9 cellular contexts compared by ENCODE assay signal in genomic region chr12:85951823-85952222, GRCh38.
DNase-seq lines count a peak whose midpoint lies in the region; ATAC-seq and TF ChIP-seq lines count a peak whose summit lies in the region.
"Had no signal": no experiment of that assay in that cellular context is flagged by ENCODE, and none has a peak within 500 bp of the region (broad histone marks: within the 10 kb centered on the region; RNA-seq: fewer than 3 reads in every experiment).

No MANE protein-coding gene starts in this region.

- DNase-seq in ACHN (peak; percentile 59), HFFc6 (no peak), RKO (ENCODE audit: low spot score) (peak; percentile 52), fibroblast of the conjunctiva (ENCODE audit: low read depth) (peak; percentile 4), AG20443 (ENCODE audit: low spot score) (no peak)
- DNase-seq in activated CD8-positive, alpha-beta memory T cell treated with anti-CD3 and anti-CD28 coated beads for 24 hours, result no peak
- DNase-seq in naive thymus-derived CD8-positive, alpha-beta T cell, result no peak
- DNase-seq: activated naive CD8-positive, alpha-beta T cell treated with anti-CD3 and anti-CD28 coated beads, Interleukin-2, amount 10 ng/mL, durations not matched to agents 7 days and 5 days had no signal

- no peaks in the 10 kb centered on the region for H3K36me3 Mint-ChIP-seq in HFFc6 (ENCODE audit: low read depth)
- H3K36me3 Mint-ChIP-seq in naive thymus-derived CD8-positive, alpha-beta T cell, result no peaks in the 10 kb centered on the region
- H3K36me3 Mint-ChIP-seq: activated naive CD8-positive, alpha-beta T cell treated with anti-CD3 and anti-CD28 coated beads, Interleukin-2, amount 10 ng/mL, durations not matched to agents 7 days and 5 days had no signal

- H3K4me3 Mint-ChIP-seq in HFFc6, result no peak overlapping the region
- H3K4me3 Mint-ChIP-seq in naive thymus-derived CD8-positive, alpha-beta T cell, result no peak overlapping the region
- H3K4me3 Mint-ChIP-seq: activated naive CD8-positive, alpha-beta T cell treated with anti-CD3 and anti-CD28 coated beads, Interleukin-2, amount 10 ng/mL, durations not matched to agents 7 days and 5 days had no signal

- peaks cover 2% of the 10 kb centered on the region; the same call in 1 of the 2 replicates for H3K27me3 Mint-ChIP-seq in HFFc6 (ENCODE audit: insufficient read depth)
- peaks cover 0 to 4% (median 0%) of the 10 kb centered on the region in 5 donors for H3K27me3 Mint-ChIP-seq in naive thymus-derived CD8-positive, alpha-beta T cell
- H3K27me3 Mint-ChIP-seq: activated naive CD8-positive, alpha-beta T cell treated with anti-CD3 and anti-CD28 coated beads, Interleukin-2, amount 10 ng/mL, durations not matched to agents 7 days and 5 days had no signal

- no peaks in the 10 kb centered on the region for H3K4me1 Mint-ChIP-seq in HFFc6 (ENCODE audit: low read depth)
- H3K4me1 Mint-ChIP-seq in naive thymus-derived CD8-positive, alpha-beta T cell, result no peaks in the 10 kb centered on the region
- H3K4me1 Mint-ChIP-seq: activated naive CD8-positive, alpha-beta T cell treated with anti-CD3 and anti-CD28 coated beads, Interleukin-2, amount 10 ng/mL, durations not matched to agents 7 days and 5 days had no signal

- POLR2A ChIA-PET in naive thymus-derived CD8-positive, alpha-beta T cell (lab: Charles Lee), result no interaction called here

- no peak for ATAC-seq in HG03097 (IDR thresholded peaks at IDR 0.05; ENCODE audit: low FRiP score, unreplicated experiment)
- ATAC-seq in naive thymus-derived CD8-positive, alpha-beta T cell, result no peak

- in situ Hi-C loops in ACHN (cut with HindIII; ENCODE audit: low pct_ligation_motif_present, low pct_unique_long_range_greater_than_20kb, low sequenced_read_pairs), result no loop called here

- H3K27ac Mint-ChIP-seq in HFFc6, result no peak overlapping the region
- H3K27ac Mint-ChIP-seq in naive thymus-derived CD8-positive, alpha-beta T cell, result no peak overlapping the region
- H3K27ac Mint-ChIP-seq: activated naive CD8-positive, alpha-beta T cell treated with anti-CD3 and anti-CD28 coated beads, Interleukin-2, amount 10 ng/mL, durations not matched to agents 7 days and 5 days had no signal

- H3K9me3 Mint-ChIP-seq in HFFc6, result peaks cover 14% of the 10 kb centered on the region
- peaks cover 0 to 2% (median 0%) of the 10 kb centered on the region in 9 donors for H3K9me3 Mint-ChIP-seq in naive thymus-derived CD8-positive, alpha-beta T cell

- peak; percentile 20; the same call in 1 of the 2 replicates for TF ChIP-seq CTCF in HFFc6 (IDR thresholded peaks at IDR 0.05)

Comparison
In these comparisons a context has a peak if more than half of its experiments do, and no peak if none do; other contexts are left out.
1. DNase-seq: peak in ACHN (single experiment), RKO (single experiment) and fibroblast of the conjunctiva (single experiment); none in HFFc6 (single experiment), activated CD8-positive, alpha-beta memory T cell treated with anti-CD3 and anti-CD28 coated beads for 24 hours (single experiment), AG20443 (single experiment) and naive thymus-derived CD8-positive, alpha-beta T cell (0 of 10).